In the genomic region with DNA sequence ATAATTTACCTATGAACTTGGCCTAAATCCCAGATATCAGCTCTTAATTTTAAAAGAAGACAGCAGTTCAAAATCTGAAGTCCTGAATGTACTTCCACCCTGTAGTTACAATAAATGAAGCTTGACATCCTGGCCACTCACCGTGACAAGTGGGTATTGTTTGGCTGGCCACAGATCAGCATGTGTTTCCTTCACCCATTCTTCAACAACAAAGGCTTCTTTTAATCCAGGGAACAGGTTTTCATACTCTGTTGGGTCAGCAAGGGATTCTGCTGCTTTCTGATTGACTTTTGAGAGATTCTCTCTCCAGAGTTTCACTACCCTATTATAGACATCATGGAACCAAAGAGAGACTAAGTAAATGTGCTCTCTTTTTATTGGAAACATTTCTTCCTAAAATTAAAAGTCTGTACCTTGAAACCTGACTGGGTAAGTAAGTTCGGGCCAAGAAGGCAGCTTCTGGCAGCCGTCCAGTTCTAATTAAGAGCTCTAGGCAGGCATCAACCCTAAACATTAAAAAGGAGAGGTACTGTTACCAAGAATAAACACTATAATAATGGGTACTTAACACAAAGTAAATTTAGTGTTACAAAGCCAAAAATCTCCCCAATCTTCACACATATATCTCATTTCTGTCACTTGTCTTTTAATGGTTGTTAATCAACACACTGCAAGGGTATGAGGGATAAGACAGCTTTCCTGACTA, we compare ENCODE assay signal across 9 cellular contexts. TPM values are rescaled to one million over a fixed set of nuclear protein-coding genes. Genes with fewer than 3 reads are reported as not detected.
DNase-seq lines count a peak whose midpoint lies in the region; ATAC-seq lines count a peak whose summit lies in the region.
"Had no signal": no experiment of that assay in that cellular context is flagged by ENCODE, and none has a peak within 500 bp of the region (broad histone marks: within the 10 kb centered on the region; RNA-seq: fewer than 3 reads in every experiment).

No MANE protein-coding gene starts in this region.

- in situ Hi-C loops in SK-MEL-5 (cut with HindIII; ENCODE audit: low pct_unique_long_range_greater_than_20kb, low sequenced_read_pairs): no loop called here

- DNase-seq in DMS53 treated with DMSO at 0.1 percent for 48 hours (lab: John Stamatoyannopoulos, UW; ENCODE audit: unreplicated experiment): peak; percentile 17
- peak; percentile 99 for DNase-seq in NCI-H1105 treated with DMSO at 0.1 percent for 48 hours (lab: John Stamatoyannopoulos, UW)
- peak; percentile 89 for DNase-seq in SK-MEL-5 (ENCODE audit: low read depth, low spot score)
- peak; percentile 11 for DNase-seq in midbrain (lab: John Stamatoyannopoulos, UW)
- no peak for DNase-seq in SKM-1 (lab: John Stamatoyannopoulos, UW; ENCODE audit: unreplicated experiment)
- no peak for DNase-seq in effector CD8-positive, alpha-beta T cell (lab: John Stamatoyannopoulos, UW)
- DNase-seq: Caco-2 had no signal

- ATAC-seq in HG02610 (IDR thresholded peaks at IDR 0.05; ENCODE audit: unreplicated experiment) (no peak), HG02970 (IDR thresholded peaks at IDR 0.05; ENCODE audit: low FRiP score, unreplicated experiment) (no peak)

RNA-seq across cellular contexts. Expression of a gene that starts 15.2 kb away (rescaled TPM):
- total RNA-seq in SK-MEL-5 (2014; rRNA removed; shearing (Covaris generic)): 129 and 177 TPM in 2 replicates
- polyA plus RNA-seq in SK-MEL-5 (2015; cell fraction: cytosol; rRNA removed): 74.0 and 86.4 TPM in 2 replicates
- 72.9 and 79.6 TPM in 2 replicates for polyA plus RNA-seq in SK-MEL-5 (2015; cell fraction: nucleus; rRNA removed)

RNA-seq across cellular contexts. Expression of a gene that starts 30.4 kb away (rescaled TPM):
- total RNA-seq in SK-MEL-5 (2014; rRNA removed; shearing (Covaris generic)): 184 and 197 TPM in 2 replicates
- polyA plus RNA-seq in SK-MEL-5 (2015; cell fraction: cytosol; rRNA removed): 156 and 192 TPM in 2 replicates
- 194 and 233 TPM in 2 replicates for polyA plus RNA-seq in SK-MEL-5 (2015; cell fraction: nucleus; rRNA removed)

Comparison
In these comparisons a context has a peak if more than half of its experiments do, and no peak if none do; other contexts are left out.
1. DNase-seq: peak in DMS53 treated with DMSO at 0.1 percent for 48 hours (single experiment), NCI-H1105 treated with DMSO at 0.1 percent for 48 hours (single experiment), SK-MEL-5 (single experiment) and midbrain (single experiment); none in SKM-1 (single experiment) and effector CD8-positive, alpha-beta T cell (single experiment).